Comparison of ENCODE assay signal across 8 cellular contexts in genomic region chr1:48471103-48471502, GRCh38. TPM values are rescaled to one million over a fixed set of nuclear protein-coding genes. Genes with fewer than 3 reads are reported as not detected.
DNase-seq lines count a peak whose midpoint lies in the region; ATAC-seq and TF ChIP-seq lines count a peak whose summit lies in the region.

No MANE protein-coding gene starts in this region.

- H3K4me3 ChIP-seq in mucosa of stomach (ENCODE audit: low read length) (peak overlapping the region; percentile 31), vagina (peak overlapping the region; percentile 82 to 83), PC-9 (no peak overlapping the region)

- H3K27ac ChIP-seq in vagina (peak overlapping the region; percentile 87), PC-9 (no peak overlapping the region)

- no peaks in the 10 kb centered on the region for H3K36me3 Mint-ChIP-seq in activated naive CD4-positive, alpha-beta T cell treated with anti-CD3 and anti-CD28 coated beads, Interleukin-2, amount 50 U/mL, for 24 hours
- peaks cover 7% of the 10 kb centered on the region for H3K36me3 Mint-ChIP-seq in effector memory CD8-positive, alpha-beta T cell (ENCODE audit: insufficient read depth)

- H3K9me2 ChIP-seq in PC-9 (ENCODE audit: insufficient read depth) = no peaks in the 10 kb centered on the region

- H4K20me1 ChIP-seq in PC-9 (ENCODE audit: insufficient read depth) = no peaks in the 10 kb centered on the region

- CTCF ChIA-PET in PC-9 (lab: Charles Lee) = no interaction called here

- H3K27me3 ChIP-seq in mucosa of stomach (ENCODE audit: control insufficient read depth, insufficient read depth, low read length) = no peaks in the 10 kb centered on the region
- H3K27me3 ChIP-seq in vagina = no peaks in the 10 kb centered on the region
- H3K27me3 ChIP-seq in PC-9 (ENCODE audit: insufficient read depth, low read depth) = no peaks in the 10 kb centered on the region

- H3K9me3 ChIP-seq in mucosa of stomach (ENCODE audit: control insufficient read depth, low read length) (no peaks in the 10 kb centered on the region), vagina (no peaks in the 10 kb centered on the region), PC-9 (ENCODE audit: insufficient read depth, low read depth) (no peaks in the 10 kb centered on the region)

- no TSS peak for BruUV-seq in PC-9 (replicated peaks; lab: Mats Ljungman, UMichigan)

- ATAC-seq in effector memory CD8-positive, alpha-beta T cell (replicated peaks) = no peak
- no peak for ATAC-seq in GM21423 (IDR thresholded peaks at IDR 0.05; ENCODE audit: unreplicated experiment)

- no peak overlapping the region for H3K4me2 ChIP-seq in PC-9

- peaks cover 32% of the 10 kb centered on the region for H3K4me1 Mint-ChIP-seq in activated naive CD4-positive, alpha-beta T cell treated with anti-CD3 and anti-CD28 coated beads, Interleukin-2, amount 50 U/mL, for 24 hours
- H3K4me1 Mint-ChIP-seq in effector memory CD8-positive, alpha-beta T cell (ENCODE audit: low read depth in 2 of 2) = peaks cover 13 to 17% of the 10 kb centered on the region in 2 donors

- H3K4me1 ChIP-seq in mucosa of stomach (ENCODE audit: control insufficient read depth, insufficient read depth, low read length) (peaks cover 18% of the 10 kb centered on the region), vagina (peaks cover 32% of the 10 kb centered on the region), PC-9 (replicated peaks; ENCODE audit: insufficient read depth) (no peaks in the 10 kb centered on the region)

- intact Hi-C loops in vagina (cut with DNase I) = no loop called here
- intact Hi-C loops in PC-9 (cut with micrococcal nuclease; ENCODE audit: unreplicated experiment) = no loop called here

- POLR2A ChIA-PET in PC-9 (lab: Charles Lee; ENCODE audit: unreplicated experiment) = no interaction called here

- peak overlapping the region; percentile 26 for H3K27ac Mint-ChIP-seq in activated naive CD4-positive, alpha-beta T cell treated with anti-CD3 and anti-CD28 coated beads, Interleukin-2, amount 50 U/mL, for 24 hours
- peak overlapping the region; percentile 82 to 88 for H3K27ac Mint-ChIP-seq in effector memory CD8-positive, alpha-beta T cell

- peak overlapping the region; percentile 93 for H3K4me3 Mint-ChIP-seq in activated naive CD4-positive, alpha-beta T cell treated with anti-CD3 and anti-CD28 coated beads, Interleukin-2, amount 50 U/mL, for 24 hours
- H3K4me3 Mint-ChIP-seq in effector memory CD8-positive, alpha-beta T cell = peak overlapping the region; percentile 80 to 89

- DNase-seq in activated naive CD4-positive, alpha-beta T cell treated with Interleukin-2 at 50 U/mL for 16 hours = no peak
- no peak for DNase-seq in effector memory CD8-positive, alpha-beta T cell
- DNase-seq in vagina (ENCODE audit: extremely low spot score in 2 of 2) (peak in 1 of 2 donors; percentile 90), COR-L47 (lab: John Stamatoyannopoulos, UW) (no peak), PC-9 (no peak)

- peak overlapping the region; percentile 85 for H3K9ac ChIP-seq in mucosa of stomach (ENCODE audit: low read length)

- TF ChIP-seq POLR2A in vagina (IDR thresholded peaks at IDR 0.05) = no peak

- H3K27me3 Mint-ChIP-seq in activated naive CD4-positive, alpha-beta T cell treated with anti-CD3 and anti-CD28 coated beads, Interleukin-2, amount 50 U/mL, for 24 hours = no peaks in the 10 kb centered on the region
- H3K27me3 Mint-ChIP-seq in effector memory CD8-positive, alpha-beta T cell = peaks cover 15 to 44% of the 10 kb centered on the region in 2 donors

- H3F3A ChIP-seq in PC-9 (ENCODE audit: insufficient read depth, low read depth) = no peaks in the 10 kb centered on the region

- H3K36me3 ChIP-seq in mucosa of stomach (ENCODE audit: control insufficient read depth, insufficient read depth, low read length) (no peaks in the 10 kb centered on the region), vagina (no peaks in the 10 kb centered on the region), PC-9 (ENCODE audit: low read depth) (no peaks in the 10 kb centered on the region)

- no peaks in the 10 kb centered on the region for H3K9me3 Mint-ChIP-seq in activated naive CD4-positive, alpha-beta T cell treated with anti-CD3 and anti-CD28 coated beads, Interleukin-2, amount 50 U/mL, for 24 hours
- H3K9me3 Mint-ChIP-seq in effector memory CD8-positive, alpha-beta T cell = peaks cover 1 to 8% of the 10 kb centered on the region in 2 donors

- TF ChIP-seq CTCF in vagina (IDR thresholded peaks at IDR 0.05) = no peak
- no peak for TF ChIP-seq CTCF in PC-9 (conservative IDR thresholded peaks at IDR 0.05)

- H2AFZ ChIP-seq in PC-9 = no peak overlapping the region

- H3K79me2 ChIP-seq in PC-9 (ENCODE audit: low read depth) = no peaks in the 10 kb centered on the region

RNA-seq across cellular contexts. Expression of gene SPATA6, which starts 0.9 kb away (rescaled TPM):
- total RNA-seq in vagina = 30.4 TPM
- total RNA-seq in PC-9 (2021) = not detected in 2 replicates

Comparison
In these comparisons a context has a peak if more than half of its experiments do, and no peak if none do; other contexts are left out.
1. RNA of gene SPATA6, which starts 0.9 kb away (total RNA-seq): 30.4 TPM in vagina (single experiment); not detected in PC-9; every median in the first group is over 10 times any median in the second.